ENCODE assay signal across 1 cellular context in the genomic region with DNA sequence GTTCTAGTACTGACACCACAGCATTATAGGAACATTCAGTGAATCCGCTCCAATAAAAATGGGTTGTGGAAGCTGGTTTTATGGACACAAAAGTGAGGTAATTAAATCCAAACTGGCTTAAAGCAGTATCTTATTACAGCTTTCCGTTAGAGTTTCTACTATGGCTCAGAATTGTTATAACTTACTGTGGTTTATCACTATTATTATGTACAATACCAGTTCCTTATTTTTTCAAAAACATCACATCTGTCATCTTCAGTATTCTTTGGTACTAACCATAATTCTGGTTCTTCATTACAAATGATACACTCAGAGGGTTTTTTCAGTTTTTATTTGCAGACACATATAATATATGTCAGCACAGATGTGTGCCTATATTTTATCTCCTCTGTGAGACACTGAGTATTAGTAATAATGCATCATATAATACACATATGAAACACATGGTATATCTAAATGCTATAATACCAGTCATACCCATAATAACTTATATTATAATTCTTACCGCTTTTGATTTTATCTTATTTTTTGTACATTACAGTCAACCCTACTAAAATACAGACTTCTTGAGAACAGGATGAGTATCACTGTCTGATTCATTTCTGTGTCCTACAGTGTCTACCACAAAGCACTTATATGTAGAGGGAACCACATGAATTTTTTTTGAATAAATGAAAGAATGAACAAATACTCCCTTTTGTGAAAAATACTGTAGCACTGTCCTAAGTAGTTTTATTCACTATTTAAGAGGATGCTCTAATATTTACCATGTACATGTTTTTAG.
A peak's percentile ranks its signal among the peaks of the same experiment; 100 is the strongest.
TF ChIP-seq lines count a peak whose summit lies in the region.

No MANE protein-coding gene starts in this region.

TF ChIP-seq in GM12878, 131 proteins besides CTCF, POLR2A, EP300 and RAD21 (continued from another document):
- peak; percentile 57; the same call in 1 of the 2 replicates for TF ChIP-seq SPI1 (IDR thresholded peaks at IDR 0.05; ENCODE audit: borderline replicate concordance, insufficient read depth, low read depth, low read length)
- TF ChIP-seq NBN (IDR thresholded peaks at IDR 0.05), result no peak
- TF ChIP-seq YY1 (IDR thresholded peaks at IDR 0.05; ENCODE audit: low read depth, low read length), result no peak
- TF ChIP-seq, protein P1, sequence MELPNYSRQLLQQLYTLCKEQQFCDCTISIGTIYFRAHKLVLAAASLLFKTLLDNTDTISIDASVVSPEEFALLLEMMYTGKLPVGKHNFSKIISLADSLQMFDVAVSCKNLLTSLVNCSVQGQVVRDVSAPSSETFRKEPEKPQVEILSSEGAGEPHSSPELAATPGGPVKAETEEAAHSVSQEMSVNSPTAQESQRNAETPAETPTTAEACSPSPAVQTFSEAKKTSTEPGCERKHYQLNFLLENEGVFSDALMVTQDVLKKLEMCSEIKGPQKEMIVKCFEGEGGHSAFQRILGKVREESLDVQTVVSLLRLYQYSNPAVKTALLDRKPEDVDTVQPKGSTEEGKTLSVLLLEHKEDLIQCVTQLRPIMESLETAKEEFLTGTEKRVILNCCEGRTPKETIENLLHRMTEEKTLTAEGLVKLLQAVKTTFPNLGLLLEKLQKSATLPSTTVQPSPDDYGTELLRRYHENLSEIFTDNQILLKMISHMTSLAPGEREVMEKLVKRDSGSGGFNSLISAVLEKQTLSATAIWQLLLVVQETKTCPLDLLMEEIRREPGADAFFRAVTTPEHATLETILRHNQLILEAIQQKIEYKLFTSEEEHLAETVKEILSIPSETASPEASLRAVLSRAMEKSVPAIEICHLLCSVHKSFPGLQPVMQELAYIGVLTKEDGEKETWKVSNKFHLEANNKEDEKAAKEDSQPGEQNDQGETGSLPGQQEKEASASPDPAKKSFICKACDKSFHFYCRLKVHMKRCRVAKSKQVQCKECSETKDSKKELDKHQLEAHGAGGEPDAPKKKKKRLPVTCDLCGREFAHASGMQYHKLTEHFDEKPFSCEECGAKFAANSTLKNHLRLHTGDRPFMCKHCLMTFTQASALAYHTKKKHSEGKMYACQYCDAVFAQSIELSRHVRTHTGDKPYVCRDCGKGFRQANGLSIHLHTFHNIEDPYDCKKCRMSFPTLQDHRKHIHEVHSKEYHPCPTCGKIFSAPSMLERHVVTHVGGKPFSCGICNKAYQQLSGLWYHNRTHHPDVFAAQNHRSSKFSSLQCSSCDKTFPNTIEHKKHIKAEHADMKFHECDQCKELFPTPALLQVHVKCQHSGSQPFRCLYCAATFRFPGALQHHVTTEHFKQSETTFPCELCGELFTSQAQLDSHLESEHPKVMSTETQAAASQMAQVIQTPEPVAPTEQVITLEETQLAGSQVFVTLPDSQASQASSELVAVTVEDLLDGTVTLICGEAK (IDR thresholded peaks at IDR 0.05; ENCODE audit: borderline replicate concordance), result no peak
